ENCODE assay signal across 18 cellular contexts in genomic region chrX:141044246-141044645, GRCh38. TPM values are rescaled to one million over a fixed set of nuclear protein-coding genes. Genes with fewer than 3 reads are reported as not detected.
"Had no signal": no experiment of that assay in that cellular context is flagged by ENCODE, and none has a peak within 500 bp of the region (broad histone marks: within the 10 kb centered on the region; RNA-seq: fewer than 3 reads in every experiment).

No MANE protein-coding gene starts in this region.

RNA-seq across cellular contexts. Expression of gene SPANXB1, which starts 41.9 kb away (rescaled TPM):
- total RNA-seq: naive thymus-derived CD8-positive, alpha-beta T cell; natural killer cell treated with Interleukin-12 subunit alpha and Interleukin-12 subunit beta and Interleukin-15 and Interleukin-18, amount 100 ng/mL, for 72 hours; neural crest cell; omental fat pad; ovary; pulmonary artery endothelial cell; right atrium auricular region; sciatic nerve; smooth muscle cell; stomach; subcutaneous adipose tissue; temporal lobe; thoracic aorta; thyroid gland; tibial nerve; upper lobe of left lung; ureter; vagina had no signal
- polyA plus RNA-seq: naive thymus-derived CD8-positive, alpha-beta T cell; ovary; smooth muscle cell; stomach had no signal
